ENCODE assay signal across 9 cellular contexts in genomic region chr4:1265351-1265750, GRCh38.
"Had no signal": no experiment of that assay in that cellular context is flagged by ENCODE, and none has a peak within 500 bp of the region (broad histone marks: within the 10 kb centered on the region; RNA-seq: fewer than 3 reads in every experiment).

No MANE protein-coding gene starts in this region.

- H3K4me3 Mint-ChIP-seq: HFFc6 had no signal

- H3K27ac ChIP-seq: GM23248, HL-60 had no signal

- H3K27ac Mint-ChIP-seq: HFFc6 had no signal

- H3K4me3 ChIP-seq: GM23248, HAP-1 had no signal

- H3K9me3 ChIP-seq: HAP-1 had no signal

- H3K27me3 Mint-ChIP-seq: IgD-negative memory B cell had no signal

- H3K4me1 ChIP-seq: HAP-1 had no signal

- DNase-seq: GM23248, GOT3, H7, HFFc6 had no signal

- ATAC-seq: HCT116, HepG2 had no signal

- H3K36me3 ChIP-seq: HAP-1 had no signal

- H3K36me3 Mint-ChIP-seq: IgD-negative memory B cell had no signal
